ENCODE assay signal across 1 cellular context in genomic region chr4:165378763-165379631, GRCh38.
A peak's percentile ranks its signal among the peaks of the same experiment; 100 is the strongest.
TF ChIP-seq lines count a peak whose summit lies in the region.

Gene CPE, plus strand, starts transcription at chr4:165379008. Its CDS starts 214 bp downstream, at chr4:165379222.

TF ChIP-seq in HepG2, 621 proteins besides CTCF, POLR2A, EP300 and RAD21 (continued from another document and continues in another):
- peak; percentile 63; the same call in 1 of the 2 replicates for TF ChIP-seq HES4 (CRISPR knock-in tag; IDR thresholded peaks at IDR 0.05; ENCODE audit: borderline replicate concordance)
- no peak for TF ChIP-seq ZNF883 (CRISPR knock-in tag; IDR thresholded peaks at IDR 0.05; ENCODE audit: not compliant biosample characterization)
- TF ChIP-seq TSC22D2 (CRISPR knock-in tag; IDR thresholded peaks at IDR 0.05; ENCODE audit: borderline replicate concordance), result no peak; the same call in 1 of the 2 replicates
- no peak for TF ChIP-seq ZNF282 (IDR thresholded peaks at IDR 0.05; ENCODE audit: partially characterized antibody)
- TF ChIP-seq ZSCAN29 (CRISPR knock-in tag; conservative IDR thresholded peaks at IDR 0.05), result peak; percentile 87
- TF ChIP-seq ELF1 (CRISPR knock-in tag; IDR thresholded peaks at IDR 0.05), result no peak
- TF ChIP-seq, protein P1, sequence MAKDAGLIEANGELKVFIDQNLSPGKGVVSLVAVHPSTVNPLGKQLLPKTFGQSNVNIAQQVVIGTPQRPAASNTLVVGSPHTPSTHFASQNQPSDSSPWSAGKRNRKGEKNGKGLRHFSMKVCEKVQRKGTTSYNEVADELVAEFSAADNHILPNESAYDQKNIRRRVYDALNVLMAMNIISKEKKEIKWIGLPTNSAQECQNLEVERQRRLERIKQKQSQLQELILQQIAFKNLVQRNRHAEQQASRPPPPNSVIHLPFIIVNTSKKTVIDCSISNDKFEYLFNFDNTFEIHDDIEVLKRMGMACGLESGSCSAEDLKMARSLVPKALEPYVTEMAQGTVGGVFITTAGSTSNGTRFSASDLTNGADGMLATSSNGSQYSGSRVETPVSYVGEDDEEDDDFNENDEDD (CRISPR knock-in tag; IDR thresholded peaks at IDR 0.05; ENCODE audit: borderline replicate concordance), result no peak; the same call in 1 of the 2 replicates
- TF ChIP-seq EEA1 (CRISPR knock-in tag; IDR thresholded peaks at IDR 0.05; ENCODE audit: borderline replicate concordance), result no peak
- TF ChIP-seq ZNF460 (CRISPR knock-in tag; IDR thresholded peaks at IDR 0.05; ENCODE audit: borderline replicate concordance), result no peak
- TF ChIP-seq RELA (CRISPR knock-in tag; IDR thresholded peaks at IDR 0.05), result 0 out of 2 replicates have a peak, but pooled peaks have one; percentile 48
- peak; percentile 96; the same call in 1 of the 2 replicates for TF ChIP-seq MEIS2 (CRISPR knock-in tag; IDR thresholded peaks at IDR 0.05)
- TF ChIP-seq ZNF101 (CRISPR knock-in tag; IDR thresholded peaks at IDR 0.05; ENCODE audit: borderline replicate concordance, low read depth), result no peak
- peak; percentile 55; the same call in 1 of the 2 replicates for TF ChIP-seq TARDBP (CRISPR knock-in tag; IDR thresholded peaks at IDR 0.05)
- TF ChIP-seq, protein P2, sequence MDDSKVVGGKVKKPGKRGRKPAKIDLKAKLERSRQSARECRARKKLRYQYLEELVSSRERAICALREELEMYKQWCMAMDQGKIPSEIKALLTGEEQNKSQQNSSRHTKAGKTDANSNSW (CRISPR knock-in tag; IDR thresholded peaks at IDR 0.05; ENCODE audit: borderline replicate concordance), result no peak
- TF ChIP-seq XRCC5 (optimal IDR thresholded peaks at IDR 0.05; ENCODE audit: low read length), result peak; percentile 96
- TF ChIP-seq ZNF30 (CRISPR knock-in tag; IDR thresholded peaks at IDR 0.05), result 0 out of 2 replicates have a peak, but pooled peaks have one; percentile 53
- TF ChIP-seq ZFP91 (CRISPR knock-in tag; IDR thresholded peaks at IDR 0.05; ENCODE audit: borderline replicate concordance), result peak; percentile 93
- TF ChIP-seq MZF1 (CRISPR knock-in tag; IDR thresholded peaks at IDR 0.05; ENCODE audit: borderline replicate concordance), result no peak
- peak; percentile 93 for TF ChIP-seq EED (CRISPR knock-in tag; IDR thresholded peaks at IDR 0.05)
- no peak; the same call in 1 of the 2 replicates for TF ChIP-seq ZNF274 (CRISPR knock-in tag; IDR thresholded peaks at IDR 0.05)
- TF ChIP-seq SCMH1 (CRISPR knock-in tag; IDR thresholded peaks at IDR 0.05; ENCODE audit: borderline replicate concordance), result no peak
- TF ChIP-seq, protein P3, sequence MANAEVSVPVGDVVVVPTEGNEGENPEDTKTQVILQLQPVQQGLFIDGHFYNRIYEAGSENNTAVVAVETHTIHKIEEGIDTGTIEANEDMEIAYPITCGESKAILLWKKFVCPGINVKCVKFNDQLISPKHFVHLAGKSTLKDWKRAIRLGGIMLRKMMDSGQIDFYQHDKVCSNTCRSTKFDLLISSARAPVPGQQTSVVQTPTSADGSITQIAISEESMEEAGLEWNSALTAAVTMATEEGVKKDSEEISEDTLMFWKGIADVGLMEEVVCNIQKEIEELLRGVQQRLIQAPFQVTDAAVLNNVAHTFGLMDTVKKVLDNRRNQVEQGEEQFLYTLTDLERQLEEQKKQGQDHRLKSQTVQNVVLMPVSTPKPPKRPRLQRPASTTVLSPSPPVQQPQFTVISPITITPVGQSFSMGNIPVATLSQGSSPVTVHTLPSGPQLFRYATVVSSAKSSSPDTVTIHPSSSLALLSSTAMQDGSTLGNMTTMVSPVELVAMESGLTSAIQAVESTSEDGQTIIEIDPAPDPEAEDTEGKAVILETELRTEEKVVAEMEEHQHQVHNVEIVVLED (CRISPR knock-in tag; IDR thresholded peaks at IDR 0.05; ENCODE audit: borderline replicate concordance), result peak; percentile 49; the same call in 1 of the 2 replicates
- no peak for TF ChIP-seq ZNF879 (CRISPR knock-in tag; IDR thresholded peaks at IDR 0.05)
- TF ChIP-seq ZNF563 (CRISPR knock-in tag; IDR thresholded peaks at IDR 0.05), result peak; percentile 63; the same call in 1 of the 2 replicates
- no peak for TF ChIP-seq AGO1 (IDR thresholded peaks at IDR 0.05; ENCODE audit: low read depth, low read length, poor library complexity, severe bottlenecking)
- TF ChIP-seq NCOA5 (CRISPR knock-in tag; IDR thresholded peaks at IDR 0.05), result no peak
- TF ChIP-seq ZBTB8A (CRISPR knock-in tag; IDR thresholded peaks at IDR 0.05; ENCODE audit: borderline replicate concordance, low read depth), result no peak
- TF ChIP-seq ZNF33A (CRISPR knock-in tag; IDR thresholded peaks at IDR 0.05; ENCODE audit: borderline replicate concordance), result no peak
- TF ChIP-seq ZBTB42 (CRISPR knock-in tag; IDR thresholded peaks at IDR 0.05), result no peak
- TF ChIP-seq, protein P4, sequence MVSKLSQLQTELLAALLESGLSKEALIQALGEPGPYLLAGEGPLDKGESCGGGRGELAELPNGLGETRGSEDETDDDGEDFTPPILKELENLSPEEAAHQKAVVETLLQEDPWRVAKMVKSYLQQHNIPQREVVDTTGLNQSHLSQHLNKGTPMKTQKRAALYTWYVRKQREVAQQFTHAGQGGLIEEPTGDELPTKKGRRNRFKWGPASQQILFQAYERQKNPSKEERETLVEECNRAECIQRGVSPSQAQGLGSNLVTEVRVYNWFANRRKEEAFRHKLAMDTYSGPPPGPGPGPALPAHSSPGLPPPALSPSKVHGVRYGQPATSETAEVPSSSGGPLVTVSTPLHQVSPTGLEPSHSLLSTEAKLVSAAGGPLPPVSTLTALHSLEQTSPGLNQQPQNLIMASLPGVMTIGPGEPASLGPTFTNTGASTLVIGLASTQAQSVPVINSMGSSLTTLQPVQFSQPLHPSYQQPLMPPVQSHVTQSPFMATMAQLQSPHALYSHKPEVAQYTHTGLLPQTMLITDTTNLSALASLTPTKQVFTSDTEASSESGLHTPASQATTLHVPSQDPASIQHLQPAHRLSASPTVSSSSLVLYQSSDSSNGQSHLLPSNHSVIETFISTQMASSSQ (IDR thresholded peaks at IDR 0.05; ENCODE audit: low read depth), result no peak
- TF ChIP-seq, protein P4 (CRISPR knock-in tag; IDR thresholded peaks at IDR 0.05; ENCODE audit: borderline replicate concordance), result peak; percentile 79; the same call in 1 of the 2 replicates
- TF ChIP-seq ZNF781 (CRISPR knock-in tag; IDR thresholded peaks at IDR 0.05; ENCODE audit: borderline replicate concordance, not compliant biosample characterization), result peak; percentile 61
- TF ChIP-seq TCF7 (IDR thresholded peaks at IDR 0.05; ENCODE audit: low read depth), result no peak
- 0 out of 2 replicates have a peak, but pooled peaks have one; percentile 37 for TF ChIP-seq DNMT3B (CRISPR knock-in tag; conservative IDR thresholded peaks at IDR 0.05)
- 0 out of 2 replicates have a peak, but pooled peaks have one; percentile 41 for TF ChIP-seq ZNF383 (CRISPR knock-in tag; IDR thresholded peaks at IDR 0.05; ENCODE audit: borderline replicate concordance)
- TF ChIP-seq HOMEZ (CRISPR knock-in tag; IDR thresholded peaks at IDR 0.05; ENCODE audit: low read depth), result peak; percentile 57
- TF ChIP-seq ZBTB34 (CRISPR knock-in tag; IDR thresholded peaks at IDR 0.05), result no peak
- TF ChIP-seq ZC3H13 (CRISPR knock-in tag; IDR thresholded peaks at IDR 0.05), result peak; percentile 83
- TF ChIP-seq ZNF451 (CRISPR knock-in tag; IDR thresholded peaks at IDR 0.05), result peak; percentile 91; the same call in 1 of the 2 replicates
- TF ChIP-seq MIER2 (CRISPR knock-in tag; IDR thresholded peaks at IDR 0.05), result no peak
- no peak for TF ChIP-seq SETDB1 (CRISPR knock-in tag; IDR thresholded peaks at IDR 0.05; ENCODE audit: borderline replicate concordance)
- TF ChIP-seq, protein P5, sequence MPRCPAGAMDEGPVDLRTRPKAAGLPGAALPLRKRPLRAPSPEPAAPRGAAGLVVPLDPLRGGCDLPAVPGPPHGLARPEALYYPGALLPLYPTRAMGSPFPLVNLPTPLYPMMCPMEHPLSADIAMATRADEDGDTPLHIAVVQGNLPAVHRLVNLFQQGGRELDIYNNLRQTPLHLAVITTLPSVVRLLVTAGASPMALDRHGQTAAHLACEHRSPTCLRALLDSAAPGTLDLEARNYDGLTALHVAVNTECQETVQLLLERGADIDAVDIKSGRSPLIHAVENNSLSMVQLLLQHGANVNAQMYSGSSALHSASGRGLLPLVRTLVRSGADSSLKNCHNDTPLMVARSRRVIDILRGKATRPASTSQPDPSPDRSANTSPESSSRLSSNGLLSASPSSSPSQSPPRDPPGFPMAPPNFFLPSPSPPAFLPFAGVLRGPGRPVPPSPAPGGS (CRISPR knock-in tag; IDR thresholded peaks at IDR 0.05), result no peak; the same call in 1 of the 2 replicates
- no peak for TF ChIP-seq ZNF577 (CRISPR knock-in tag; IDR thresholded peaks at IDR 0.05; ENCODE audit: borderline replicate concordance, low read depth)
- TF ChIP-seq, protein P6, sequence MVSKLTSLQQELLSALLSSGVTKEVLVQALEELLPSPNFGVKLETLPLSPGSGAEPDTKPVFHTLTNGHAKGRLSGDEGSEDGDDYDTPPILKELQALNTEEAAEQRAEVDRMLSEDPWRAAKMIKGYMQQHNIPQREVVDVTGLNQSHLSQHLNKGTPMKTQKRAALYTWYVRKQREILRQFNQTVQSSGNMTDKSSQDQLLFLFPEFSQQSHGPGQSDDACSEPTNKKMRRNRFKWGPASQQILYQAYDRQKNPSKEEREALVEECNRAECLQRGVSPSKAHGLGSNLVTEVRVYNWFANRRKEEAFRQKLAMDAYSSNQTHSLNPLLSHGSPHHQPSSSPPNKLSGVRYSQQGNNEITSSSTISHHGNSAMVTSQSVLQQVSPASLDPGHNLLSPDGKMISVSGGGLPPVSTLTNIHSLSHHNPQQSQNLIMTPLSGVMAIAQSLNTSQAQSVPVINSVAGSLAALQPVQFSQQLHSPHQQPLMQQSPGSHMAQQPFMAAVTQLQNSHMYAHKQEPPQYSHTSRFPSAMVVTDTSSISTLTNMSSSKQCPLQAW (CRISPR knock-in tag; IDR thresholded peaks at IDR 0.05), result peak; percentile 81
- TF ChIP-seq HDAC2 (CRISPR knock-in tag; IDR thresholded peaks at IDR 0.05), result no peak; the same call in 1 of the 2 replicates
- TF ChIP-seq CHD2 (IDR thresholded peaks at IDR 0.05; ENCODE audit: low read depth, low read length), result 0 out of 2 replicates have a peak, but pooled peaks have one; percentile 13
- TF ChIP-seq GABPB1 (CRISPR knock-in tag; IDR thresholded peaks at IDR 0.05), result peak; percentile 79; the same call in 1 of the 2 replicates
- TF ChIP-seq HHEX (CRISPR knock-in tag; IDR thresholded peaks at IDR 0.05), result no peak
- TF ChIP-seq ZNF891 (CRISPR knock-in tag; IDR thresholded peaks at IDR 0.05), result peak; percentile 93
- TF ChIP-seq HNRNPH1 (optimal IDR thresholded peaks at IDR 0.05; ENCODE audit: low read depth, low read length), result no peak
- TF ChIP-seq, protein P7, sequence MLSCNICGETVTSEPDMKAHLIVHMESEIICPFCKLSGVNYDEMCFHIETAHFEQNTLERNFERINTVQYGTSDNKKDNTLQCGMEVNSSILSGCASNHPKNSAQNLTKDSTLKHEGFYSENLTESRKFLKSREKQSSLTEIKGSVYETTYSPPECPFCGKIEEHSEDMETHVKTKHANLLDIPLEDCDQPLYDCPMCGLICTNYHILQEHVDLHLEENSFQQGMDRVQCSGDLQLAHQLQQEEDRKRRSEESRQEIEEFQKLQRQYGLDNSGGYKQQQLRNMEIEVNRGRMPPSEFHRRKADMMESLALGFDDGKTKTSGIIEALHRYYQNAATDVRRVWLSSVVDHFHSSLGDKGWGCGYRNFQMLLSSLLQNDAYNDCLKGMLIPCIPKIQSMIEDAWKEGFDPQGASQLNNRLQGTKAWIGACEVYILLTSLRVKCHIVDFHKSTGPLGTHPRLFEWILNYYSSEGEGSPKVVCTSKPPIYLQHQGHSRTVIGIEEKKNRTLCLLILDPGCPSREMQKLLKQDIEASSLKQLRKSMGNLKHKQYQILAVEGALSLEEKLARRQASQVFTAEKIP (CRISPR knock-in tag; IDR thresholded peaks at IDR 0.05; ENCODE audit: borderline replicate concordance), result no peak
- TF ChIP-seq MLLT10 (CRISPR knock-in tag; IDR thresholded peaks at IDR 0.05), result no peak
